ENCODE assay signal across 28 cellular contexts in genomic region chr17:31479524-31479923, GRCh38.
"Had no signal": no experiment of that assay in that cellular context is flagged by ENCODE, and none has a peak within 500 bp of the region (broad histone marks: within the 10 kb centered on the region; RNA-seq: fewer than 3 reads in every experiment).

No MANE protein-coding gene starts in this region.

- H3K36me3 ChIP-seq: colonic mucosa, esophagus muscularis mucosa, esophagus squamous epithelium, gastrocnemius medialis, gastroesophageal sphincter, heart left ventricle, heart right ventricle had no signal

- H3K4me3 ChIP-seq: colonic mucosa, coronary artery, dorsolateral prefrontal cortex, esophagus muscularis mucosa, esophagus squamous epithelium, gastrocnemius medialis, gastroesophageal sphincter, heart left ventricle, heart right ventricle had no signal

- FAIRE-seq: colon, endometrium, endothelial cell of umbilical vein, frontal cortex had no signal

- DNase-seq: colonic mucosa; cortex of kidney; dermis blood vessel endothelial cell; dorsolateral prefrontal cortex; effector CD4-positive, alpha-beta T cell; effector CD8-positive, alpha-beta T cell; effector memory CD4-positive, alpha-beta T cell; effector memory CD8-positive, alpha-beta T cell; endodermal cell; erythroblast; esophagus squamous epithelium; foreskin fibroblast; foreskin keratinocyte; foreskin melanocyte; gastrocnemius medialis; glutamatergic neuron; head of caudate nucleus; heart right ventricle had no signal

- H3K4me1 ChIP-seq: colonic mucosa, esophagus muscularis mucosa, esophagus squamous epithelium, foreskin keratinocyte, gastrocnemius medialis, gastroesophageal sphincter had no signal

- ATAC-seq: effector memory CD8-positive, alpha-beta T cell; esophagus mucosa; foreskin keratinocyte; gastrocnemius medialis; gastroesophageal sphincter had no signal

- H3K9me3 ChIP-seq: colonic mucosa, esophagus muscularis mucosa, esophagus squamous epithelium, gastrocnemius medialis, gastroesophageal sphincter, heart left ventricle, heart right ventricle had no signal

- H3K27ac ChIP-seq: colonic mucosa, coronary artery, epithelial cell of prostate, esophagus muscularis mucosa, esophagus squamous epithelium, foreskin keratinocyte, gastrocnemius medialis, gastroesophageal sphincter, heart left ventricle, heart right ventricle had no signal

- H3K27me3 ChIP-seq: colonic mucosa, dorsolateral prefrontal cortex, gastrocnemius medialis had no signal
